ENCODE assay signal across 10 cellular contexts in the genomic region with DNA sequence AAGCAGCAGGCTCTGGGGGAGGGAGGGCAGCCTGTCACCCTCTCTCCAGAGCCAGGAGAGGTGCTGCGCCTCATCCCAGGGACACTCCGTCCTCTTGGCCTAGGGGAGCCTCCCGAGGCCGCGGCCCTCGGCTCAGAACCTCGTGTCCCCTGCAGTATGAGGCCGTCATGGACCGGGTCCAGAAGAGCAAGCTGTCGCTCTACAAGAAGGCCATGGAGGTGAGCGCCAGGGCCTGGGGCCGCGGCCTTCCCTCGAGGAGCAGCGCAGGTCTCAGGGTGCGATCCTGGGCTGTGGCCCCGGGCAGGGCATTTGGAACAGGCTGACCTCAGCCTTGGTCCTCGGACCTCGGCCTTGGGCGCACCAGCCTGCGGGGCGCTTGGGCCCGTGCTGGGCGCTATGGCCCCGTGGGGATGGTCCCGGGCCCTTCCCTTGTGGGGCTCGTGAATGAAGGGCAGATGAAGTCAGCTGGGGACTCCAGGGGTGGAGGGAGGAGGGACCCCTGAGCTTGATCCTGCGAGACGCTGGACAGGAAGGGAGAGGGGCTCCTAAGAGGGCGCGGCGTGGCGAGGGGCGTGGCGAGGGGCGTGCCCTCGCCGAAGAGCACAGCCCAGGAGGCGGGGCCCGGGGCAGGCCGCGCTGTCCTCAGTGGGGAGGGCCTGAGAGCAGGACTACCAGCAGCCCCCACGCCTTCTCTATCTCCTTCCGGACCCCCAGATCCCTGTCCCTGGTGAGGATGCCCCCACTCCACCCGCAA. TPM values are rescaled to one million over a fixed set of nuclear protein-coding genes. Genes with fewer than 3 reads are reported as not detected.
DNase-seq lines count a peak whose midpoint lies in the region; ATAC-seq and TF ChIP-seq lines count a peak whose summit lies in the region.
"Had no signal": no experiment of that assay in that cellular context is flagged by ENCODE, and none has a peak within 500 bp of the region (broad histone marks: within the 10 kb centered on the region; RNA-seq: fewer than 3 reads in every experiment).

No MANE protein-coding gene starts in this region.

- CTCF ChIA-PET in SK-N-SH (lab: Yijun Ruan, JAX): interaction anchor here (1.2 to 1.7 kb wide), 2 partner anchors 80 to 515 kb away, joined by 3 read pairs; no protein-coding TSS in a partner anchor

- H3K9me3 ChIP-seq in SK-N-SH: no peaks in the 10 kb centered on the region
- no peaks in the 10 kb centered on the region for H3K9me3 ChIP-seq in colonic mucosa

- WGBS in SK-N-SH (ENCODE audit: low lambda C conversion rate): 88% methylated on average over 34 of the region's 45 CpGs

- no peaks in the 10 kb centered on the region for H3K9me2 ChIP-seq in SK-N-SH

- TF ChIP-seq RAD21 in SK-N-SH (IDR thresholded peaks at IDR 0.05; ENCODE audit: low read length): no peak

- H3F3A ChIP-seq in SK-N-SH (replicated peaks; ENCODE audit: insufficient read depth): no peaks in the 10 kb centered on the region

- no peak overlapping the region for H3K4me2 ChIP-seq in SK-N-SH

- no peaks in the 10 kb centered on the region for H3K27me3 Mint-ChIP-seq in stimulated activated memory B cell treated with anti-CD40 and anti-IgM and Interleukin-4, amounts not matched to agents 10 μg/mL and 1 μg/mL and 100 μg/mL, for 72 hours

- POLR2A ChIA-PET in SK-N-SH (lab: Yijun Ruan, JAX): no interaction called here

- H3K9me3 Mint-ChIP-seq in stimulated activated memory B cell treated with anti-CD40 and anti-IgM and Interleukin-4, amounts not matched to agents 10 μg/mL and 1 μg/mL and 100 μg/mL, for 72 hours: no peaks in the 10 kb centered on the region

- H3K4me3 Mint-ChIP-seq in stimulated activated memory B cell treated with anti-CD40 and anti-IgM and Interleukin-4, amounts not matched to agents 10 μg/mL and 1 μg/mL and 100 μg/mL, for 72 hours: no peak overlapping the region

- H3K36me3 Mint-ChIP-seq in stimulated activated memory B cell treated with anti-CD40 and anti-IgM and Interleukin-4, amounts not matched to agents 10 μg/mL and 1 μg/mL and 100 μg/mL, for 72 hours: peaks cover 2% of the 10 kb centered on the region

- DNase-seq in SK-N-SH (peak; percentile 32), colonic mucosa (peak; percentile 26), left kidney (ENCODE audit: low read depth, low spot score) (peak; percentile 67), mucosa of gallbladder (ENCODE audit: low spot score) (no peak), NCI-H1930 (lab: John Stamatoyannopoulos, UW) (no peak)

- no peak overlapping the region for H3K4me3 ChIP-seq in SK-N-SH (ENCODE audit: low read depth in 2 of 2, low read length in 1 of 2)
- H3K4me3 ChIP-seq in colonic mucosa: peak overlapping the region; percentile 12

- H3K4me1 Mint-ChIP-seq in stimulated activated memory B cell treated with anti-CD40 and anti-IgM and Interleukin-4, amounts not matched to agents 10 μg/mL and 1 μg/mL and 100 μg/mL, for 72 hours: peaks cover 44% of the 10 kb centered on the region

- H3K27ac ChIP-seq in SK-N-SH (ENCODE audit: low read depth in 2 of 2, low read length in 1 of 2): no peak overlapping the region
- no peak overlapping the region for H3K27ac ChIP-seq in colonic mucosa

- H3K4me1 ChIP-seq in SK-N-SH (ENCODE audit: control insufficient read depth in 1 of 2, insufficient read depth in 2 of 2, low read depth in 1 of 2, low read length in 1 of 2) (no peaks in the 10 kb centered on the region; a peak in 1 of 4 replicates), colonic mucosa (peaks cover 5% of the 10 kb centered on the region)

- H2AFZ ChIP-seq in SK-N-SH (ENCODE audit: low read depth): no peak overlapping the region

- no peaks in the 10 kb centered on the region for H3K79me2 ChIP-seq in SK-N-SH (ENCODE audit: insufficient read depth)

- intact Hi-C loops in colonic mucosa (cut with DNase I): no loop called here

- no peak overlapping the region for H3K9ac ChIP-seq in SK-N-SH
- peak overlapping the region in 1 of 2 donors; percentile 17 for H3K9ac ChIP-seq in colonic mucosa (ENCODE audit: low read depth in 2 of 2, low read length in 2 of 2)

- ATAC-seq in SK-N-SH treated with all-trans-retinoic acid at 6 μM for 48 hours: no peak
- no peak for ATAC-seq in stimulated activated memory B cell treated with anti-CD40 and anti-IgM and Interleukin-4, amounts not matched to agents 10 μg/mL and 1 μg/mL and 100 μg/mL, for 72 hours
- ATAC-seq in GM19351 (IDR thresholded peaks at IDR 0.05; ENCODE audit: unreplicated experiment): no peak
- ATAC-seq: HCT116 had no signal

- TF ChIP-seq CTCF in SK-N-SH (IDR thresholded peaks at IDR 0.05): no peak
- no peak for TF ChIP-seq CTCF in colonic mucosa (IDR thresholded peaks at IDR 0.05)

- no peak for TF ChIP-seq EP300 in SK-N-SH (IDR thresholded peaks at IDR 0.05; ENCODE audit: borderline replicate concordance in 1 of 2, low read depth in 1 of 2, low read length in 1 of 2)

- H3K27ac Mint-ChIP-seq in stimulated activated memory B cell treated with anti-CD40 and anti-IgM and Interleukin-4, amounts not matched to agents 10 μg/mL and 1 μg/mL and 100 μg/mL, for 72 hours: peak overlapping the region; percentile 22

- no peaks in the 10 kb centered on the region for H4K20me1 ChIP-seq in SK-N-SH (ENCODE audit: insufficient read depth)

- no peaks in the 10 kb centered on the region for H3K36me3 ChIP-seq in SK-N-SH (replicated peaks in 1 of 2; ENCODE audit: control insufficient read depth in 1 of 2, insufficient read depth in 2 of 2, low read length in 1 of 2)
- H3K36me3 ChIP-seq in colonic mucosa: no peaks in the 10 kb centered on the region

- H3K27me3 ChIP-seq in SK-N-SH (ENCODE audit: insufficient read depth) (no peaks in the 10 kb centered on the region), colonic mucosa (no peaks in the 10 kb centered on the region)

TF ChIP-seq in SK-N-SH, 30 proteins besides CTCF, POLR2A, EP300 and RAD21 (continues in another document):
- TF ChIP-seq YY1 (IDR thresholded peaks at IDR 0.05; ENCODE audit: low read depth): no peak
- TF ChIP-seq NFIC (IDR thresholded peaks at IDR 0.05; ENCODE audit: borderline replicate concordance): no peak
- TF ChIP-seq POLR2AphosphoS5 (IDR thresholded peaks at IDR 0.05; ENCODE audit: low read depth, low read length): no peak
- TF ChIP-seq, protein P1, sequence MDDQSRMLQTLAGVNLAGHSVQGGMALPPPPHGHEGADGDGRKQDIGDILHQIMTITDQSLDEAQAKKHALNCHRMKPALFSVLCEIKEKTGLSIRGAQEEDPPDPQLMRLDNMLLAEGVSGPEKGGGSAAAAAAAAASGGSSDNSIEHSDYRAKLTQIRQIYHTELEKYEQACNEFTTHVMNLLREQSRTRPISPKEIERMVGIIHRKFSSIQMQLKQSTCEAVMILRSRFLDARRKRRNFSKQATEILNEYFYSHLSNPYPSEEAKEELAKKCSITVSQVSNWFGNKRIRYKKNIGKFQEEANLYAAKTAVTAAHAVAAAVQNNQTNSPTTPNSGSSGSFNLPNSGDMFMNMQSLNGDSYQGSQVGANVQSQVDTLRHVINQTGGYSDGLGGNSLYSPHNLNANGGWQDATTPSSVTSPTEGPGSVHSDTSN (IDR thresholded peaks at IDR 0.05): no peak

TF ChIP-seq in SK-N-SH treated with all-trans-retinoic acid at 6 μM for 48 hours, 23 proteins besides CTCF, POLR2A, EP300 and RAD21 (continues in another document):
- TF ChIP-seq OSR1 (CRISPR knock-in tag; IDR thresholded peaks at IDR 0.05) (no peak), TOX (CRISPR knock-in tag; IDR thresholded peaks at IDR 0.05; ENCODE audit: borderline replicate concordance) (no peak), ZC3H10 (CRISPR knock-in tag; IDR thresholded peaks at IDR 0.05) (no peak), POU6F1 (CRISPR knock-in tag; IDR thresholded peaks at IDR 0.05; ENCODE audit: borderline replicate concordance, low read depth) (no peak), ZNF8 (CRISPR knock-in tag; IDR thresholded peaks at IDR 0.05) (no peak), BACH2 (CRISPR knock-in tag; IDR thresholded peaks at IDR 0.05; ENCODE audit: borderline replicate concordance) (no peak), ZFP30 (CRISPR knock-in tag; IDR thresholded peaks at IDR 0.05) (no peak), ISL1 (CRISPR knock-in tag; IDR thresholded peaks at IDR 0.05) (no peak)

RNA-seq across cellular contexts. Expression of gene PSTPIP1, which starts 32.9 kb away (rescaled TPM):
- 0.69 and 1.1 TPM in 2 replicates for polyA plus RNA-seq in SK-N-SH (2012; rRNA removed)
- 0.40 and 0.66 TPM in 2 replicates for polyA plus RNA-seq in SK-N-SH (2012; cell fraction: cytosol; rRNA removed)
- polyA plus RNA-seq in SK-N-SH (2012; cell fraction: nucleus; rRNA removed): 2.7 and 3.4 TPM in 2 replicates
- total RNA-seq in colonic mucosa: 1 to 10 TPM; 3.7 to 4.2 TPM
- total RNA-seq in mucosa of gallbladder: 16.3 TPM
- total RNA-seq: myocyte had no signal

RNA-seq across cellular contexts. Expression of gene TSPAN3, which starts 43.0 kb away (rescaled TPM):
- 409 and 600 TPM in 2 replicates for polyA plus RNA-seq in SK-N-SH (2012; rRNA removed)
- 514 and 573 TPM in 2 replicates for polyA plus RNA-seq in SK-N-SH (2012; cell fraction: cytosol; rRNA removed)
- polyA plus RNA-seq in SK-N-SH (2012; cell fraction: nucleus; rRNA removed): 155 and 239 TPM in 2 replicates
- total RNA-seq in colonic mucosa (100 to 1,000 TPM; 594 to 841 TPM), mucosa of gallbladder (430 TPM)

Comparison
In these comparisons a context has a peak if more than half of its experiments do, and no peak if none do; other contexts are left out.
1. DNase-seq: peak in SK-N-SH (single experiment), colonic mucosa (single experiment) and left kidney (single experiment); none in mucosa of gallbladder (single experiment) and NCI-H1930 (0 of 2).